In genomic region chr9:34646211-34647083, GRCh38 we compare ENCODE assay signal across 1 cellular context.
TF ChIP-seq lines count a peak whose summit lies in the region.

TSS of gene GALT (plus strand) at chr9:34646675. CDS start at chr9:34646705, 30 bp downstream.

TF ChIP-seq in HEK293, 187 proteins besides CTCF, POLR2A, EP300 and RAD21 (continued from another document):
- TF ChIP-seq ZNF18 (tag by site-specific recombination; IDR thresholded peaks at IDR 0.05) (no peak), YY2 (tag by site-specific recombination; IDR thresholded peaks at IDR 0.05) (0 out of 2 replicates have a peak, but pooled peaks have one; percentile 45), ZNF362 (tag by site-specific recombination; IDR thresholded peaks at IDR 0.05) (no peak), BCL11B (tag by site-specific recombination; IDR thresholded peaks at IDR 0.05; ENCODE audit: low read depth) (peak; percentile 83; the same call in 1 of the 2 replicates), PRDM1 (tag by site-specific recombination; IDR thresholded peaks at IDR 0.05) (peak; percentile 68), REST (tag by site-specific recombination; IDR thresholded peaks at IDR 0.05) (no peak), ZNF501 (tag by site-specific recombination; IDR thresholded peaks at IDR 0.05) (no peak), ZBTB8A (tag by site-specific recombination; IDR thresholded peaks at IDR 0.05) (peak; percentile 36), ZNF157 (tag by site-specific recombination; IDR thresholded peaks at IDR 0.05) (no peak), WT1 (tag by site-specific recombination; IDR thresholded peaks at IDR 0.05) (0 out of 2 replicates have a peak, but pooled peaks have one; percentile 22), ZBTB44 (tag by site-specific recombination; IDR thresholded peaks at IDR 0.05) (no peak), ZNF610 (tag by site-specific recombination; IDR thresholded peaks at IDR 0.05; ENCODE audit: borderline replicate concordance) (peak; percentile 11; the same call in 1 of the 2 replicates), ZIC2 (tag by site-specific recombination; IDR thresholded peaks at IDR 0.05) (peak; percentile 36; the same call in 1 of the 2 replicates), PATZ1 (tag by site-specific recombination; IDR thresholded peaks at IDR 0.05) (peak; percentile 91), IKZF3 (tag by site-specific recombination; IDR thresholded peaks at IDR 0.05) (0 out of 2 replicates have a peak, but pooled peaks have one; percentile 30), GLIS1 (tag by site-specific recombination; IDR thresholded peaks at IDR 0.05) (peak; percentile 85), GLIS2 (tag by site-specific recombination; IDR thresholded peaks at IDR 0.05) (peak; percentile 74), SP3 (tag by site-specific recombination; IDR thresholded peaks at IDR 0.05) (peak; percentile 65), ZBTB17 (tag by site-specific recombination; IDR thresholded peaks at IDR 0.05) (peak; percentile 76), TRIM28 (IDR thresholded peaks at IDR 0.05; ENCODE audit: borderline replicate concordance, low read length) (peak; percentile 38; the same call in 1 of the 2 replicates), ZNF148 (tag by site-specific recombination; IDR thresholded peaks at IDR 0.05; ENCODE audit: borderline replicate concordance) (no peak)
